Comparison of ENCODE assay signal across 11 cellular contexts in genomic region chr15:49423021-49423420, GRCh38. TPM values are rescaled to one million over a fixed set of nuclear protein-coding genes. Genes with fewer than 3 reads are reported as not detected.
A peak's percentile ranks its signal among the peaks of the same experiment; 100 is the strongest.
DNase-seq lines count a peak whose midpoint lies in the region; ATAC-seq and TF ChIP-seq lines count a peak whose summit lies in the region.
"Had no signal": no experiment of that assay in that cellular context is flagged by ENCODE, and none has a peak within 500 bp of the region (broad histone marks: within the 10 kb centered on the region; RNA-seq: fewer than 3 reads in every experiment).

FGF7 (plus strand) TSS chr15:49423242; CDS start chr15:49424298, 1,056 bp downstream.

- H3K27ac Mint-ChIP-seq in Caco-2 (ENCODE audit: unreplicated experiment) = no peak within 1 kb of the TSS
- H3K27ac Mint-ChIP-seq: dendritic cell treated with granulocyte-macrophage colony-stimulating factor and Interleukin-4, amounts not matched to agents 40 ng/mL and 50 ng/mL, for 4 days had no signal

- H3K9me3 Mint-ChIP-seq in Caco-2 (ENCODE audit: unreplicated experiment) = no peaks in the 10 kb centered on the region

- no peak for TF ChIP-seq EP300 in gastroesophageal sphincter (IDR thresholded peaks at IDR 0.05)

- peaks cover 7% of the 10 kb centered on the region for H3K4me1 Mint-ChIP-seq in Caco-2 (ENCODE audit: low read depth, unreplicated experiment)

- no peaks in the 10 kb centered on the region for H3K36me3 ChIP-seq in Caco-2 (ENCODE audit: control insufficient read depth, insufficient read depth, low read length)
- H3K36me3 ChIP-seq in RWPE2 (ENCODE audit: low read depth) = no peaks in the 10 kb centered on the region
- H3K36me3 ChIP-seq in gastroesophageal sphincter = no peaks in the 10 kb centered on the region
- no peaks in the 10 kb centered on the region for H3K36me3 ChIP-seq in psoas muscle (ENCODE audit: insufficient read depth in 1 of 2, low read depth in 1 of 2)

- H3K4me3 Mint-ChIP-seq in Caco-2 (ENCODE audit: unreplicated experiment) = peak within 1 kb of the TSS; percentile 52
- H3K4me3 Mint-ChIP-seq: dendritic cell treated with granulocyte-macrophage colony-stimulating factor and Interleukin-4, amounts not matched to agents 40 ng/mL and 50 ng/mL, for 4 days had no signal

- peaks cover 4% of the 10 kb centered on the region for H3K27me3 Mint-ChIP-seq in Caco-2 (ENCODE audit: insufficient read depth, unreplicated experiment)
- H3K27me3 Mint-ChIP-seq: dendritic cell treated with granulocyte-macrophage colony-stimulating factor and Interleukin-4, amounts not matched to agents 40 ng/mL and 50 ng/mL, for 4 days had no signal

- H3K4me3 ChIP-seq in Caco-2 (ENCODE audit: low read depth, low read length) (no peak within 1 kb of the TSS), RWPE2 (ENCODE audit: severe bottlenecking) (no peak within 1 kb of the TSS), gastroesophageal sphincter (peak within 1 kb of the TSS; percentile 55 to 98), psoas muscle (peak within 1 kb of the TSS; percentile 53)

- 3 to 7% methylated on average over 2 to 4 of the region's 4 CpGs for WGBS in gastroesophageal sphincter (ENCODE audit: low coverage in 1 of 2), 2 donors
- WGBS in psoas muscle, 3 donors = 33 to 39% (median 35%) methylated on average over 4 of the region's 4 CpGs

- H3K36me3 Mint-ChIP-seq in Caco-2 (ENCODE audit: insufficient read depth, unreplicated experiment) = peaks cover 6% of the 10 kb centered on the region

- H3K27me3 ChIP-seq in Caco-2 (replicated peaks; ENCODE audit: control insufficient read depth, insufficient read depth, low read length) (no peaks in the 10 kb centered on the region), RWPE2 (ENCODE audit: insufficient read depth, poor library complexity, severe bottlenecking) (no peaks in the 10 kb centered on the region), gastroesophageal sphincter (no peaks in the 10 kb centered on the region), psoas muscle (ENCODE audit: insufficient read depth in 3 of 3, low read length in 2 of 3) (no peaks in the 10 kb centered on the region)

- H3K9me3 ChIP-seq in Caco-2 (no peaks in the 10 kb centered on the region), RWPE2 (ENCODE audit: severe bottlenecking) (no peaks in the 10 kb centered on the region), gastroesophageal sphincter (no peaks in the 10 kb centered on the region), psoas muscle (no peaks in the 10 kb centered on the region)

- TF ChIP-seq POLR2A in gastroesophageal sphincter (IDR thresholded peaks at IDR 0.05) = peak in 1 of 2 donors; percentile 18

- intact Hi-C loops in Caco-2 (cut with micrococcal nuclease; ENCODE audit: unreplicated experiment) = loop anchor here (5.0 kb wide), 1 partner anchor 561 kb away; no protein-coding TSS in a partner anchor
- intact Hi-C loops in psoas muscle (cut with DNase I) = loop anchor here in 1 of 2 donors (5.0 to 10.0 kb wide), 3 partner anchors 561 to 722 kb away; partner anchors contain the start of gene CEP152

- peak; percentile 59; the same call in 2 of the 3 replicates for ATAC-seq in RWPE2 (ENCODE audit: low read depth)
- peak; percentile 72 for ATAC-seq in gastroesophageal sphincter
- ATAC-seq in psoas muscle = peak in 1 of 4 donors; percentile 56
- no peak for ATAC-seq in GM18907 (IDR thresholded peaks at IDR 0.05; ENCODE audit: unreplicated experiment)

- POLR2A ChIA-PET in Caco-2 (lab: Charles Lee) = no interaction called here

- H3K27ac ChIP-seq in RWPE2 (ENCODE audit: poor library complexity, severe bottlenecking) (no peak within 1 kb of the TSS), gastroesophageal sphincter (peak within 1 kb of the TSS; percentile 71 to 94 (median 78)), psoas muscle (no peak within 1 kb of the TSS)

- DNase-seq in Caco-2 (no peak), RWPE2 (ENCODE audit: low spot score) (no peak), psoas muscle (peak in 1 of 2 donors; percentile 9), MV-4-11 (lab: John Stamatoyannopoulos, UW) (no peak), NCI-H2171 treated with DMSO at 0.1 percent for 48 hours (lab: John Stamatoyannopoulos, UW) (no peak), NCI-H2171 (lab: John Stamatoyannopoulos, UW) (no peak)
- DNase-seq: SHP77 treated with DMSO at 0.1 percent for 48 hours; stimulated activated CD4-positive, alpha-beta T cell treated with anti-CD3 and anti-CD28 coated beads, Interleukin-1b, Interleukin-23, amount 100 ng/mL, for 48 hours had no signal

- TF ChIP-seq CTCF in Caco-2 (IDR thresholded peaks at IDR 0.05; ENCODE audit: insufficient read depth in 1 of 2, low read depth in 1 of 2, low read length in 1 of 2, severe bottlenecking in 1 of 2, unreplicated experiment in 1 of 2) (no peak), RWPE2 (IDR thresholded peaks at IDR 0.05; ENCODE audit: poor library complexity, severe bottlenecking) (no peak), gastroesophageal sphincter (IDR thresholded peaks at IDR 0.05) (peak in 2 of 4 experiments; percentile 8 to 25), psoas muscle (IDR thresholded peaks at IDR 0.05) (no peak)

- BruUV-seq in Caco-2 (replicated peaks; lab: Mats Ljungman, UMichigan) = no TSS peak

- H3K4me1 ChIP-seq in Caco-2 = no peaks in the 10 kb centered on the region
- no peaks in the 10 kb centered on the region for H3K4me1 ChIP-seq in RWPE2 (ENCODE audit: insufficient read depth, poor library complexity, severe bottlenecking)
- peaks cover 0 to 15% (median 0%) of the 10 kb centered on the region in 3 donors for H3K4me1 ChIP-seq in gastroesophageal sphincter
- no peaks in the 10 kb centered on the region for H3K4me1 ChIP-seq in psoas muscle

- CTCF ChIA-PET in Caco-2 (lab: Charles Lee) = interaction anchor here (0.6 to 2.5 kb wide), 2 partner anchors 149 to 187 kb away, joined by 3 to 20 read pairs; no protein-coding TSS in a partner anchor

RNA-seq across cellular contexts. Expression of gene FGF7, which starts in this region (rescaled TPM):
- 0.18 TPM in 1 of 2 replicates, not detected in the other for total RNA-seq in Caco-2 (2022)
- total RNA-seq in gastroesophageal sphincter = 100 to 1,000 TPM in 1 of 4 donors, 10 to 100 TPM in 3; 67.5 to 106 (median 83.1) TPM
- 1 to 10 TPM; 1.4 to 7.0 (median 2.5) TPM for total RNA-seq in psoas muscle
- 1 to 10 TPM; 1.5 to 2.9 (median 1.6) TPM for polyA plus RNA-seq in psoas muscle

Comparison
In these comparisons a context has a peak if more than half of its experiments do, and no peak if none do; other contexts are left out.
1. RNA of gene FGF7 (total RNA-seq): 67.5 to 106 TPM in gastroesophageal sphincter; 1.4 to 7.0 TPM in psoas muscle and 0.18 TPM in Caco-2; every median in the first group is over 4 times any median in the second.
2. H3K4me3 ChIP-seq: peak in gastroesophageal sphincter (2 of 2) and psoas muscle (single experiment); none in Caco-2 (single experiment) and RWPE2 (single experiment).
3. H3K27ac ChIP-seq: peak in gastroesophageal sphincter (4 of 4); none in RWPE2 (single experiment) and psoas muscle (single experiment).